Comparison of ENCODE assay signal across 1 cellular context in the genomic region with DNA sequence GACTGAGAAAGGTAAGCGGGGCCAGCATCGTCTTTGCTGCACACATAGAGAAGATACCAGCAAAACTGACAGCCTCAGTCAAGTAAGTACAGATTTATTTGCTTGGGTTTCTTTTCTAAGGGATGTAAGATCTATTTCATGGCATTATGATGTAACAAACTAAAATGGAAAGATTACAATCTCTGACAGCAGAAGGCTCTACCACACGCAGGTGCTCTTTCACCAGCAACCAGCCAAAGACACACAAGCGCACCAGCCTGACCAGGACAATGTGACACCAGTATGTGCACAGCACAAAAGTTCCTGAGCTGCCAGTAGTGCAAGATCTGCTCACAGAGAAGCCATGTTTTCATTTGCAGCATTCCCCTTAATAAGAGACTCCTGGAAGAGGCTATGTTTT.
TF ChIP-seq lines count a peak whose summit lies in the region.

No MANE protein-coding gene starts in this region.

TF ChIP-seq in K562, 482 proteins besides CTCF, POLR2A, EP300 and RAD21 (continued from another document):
- TF ChIP-seq, protein P1, sequence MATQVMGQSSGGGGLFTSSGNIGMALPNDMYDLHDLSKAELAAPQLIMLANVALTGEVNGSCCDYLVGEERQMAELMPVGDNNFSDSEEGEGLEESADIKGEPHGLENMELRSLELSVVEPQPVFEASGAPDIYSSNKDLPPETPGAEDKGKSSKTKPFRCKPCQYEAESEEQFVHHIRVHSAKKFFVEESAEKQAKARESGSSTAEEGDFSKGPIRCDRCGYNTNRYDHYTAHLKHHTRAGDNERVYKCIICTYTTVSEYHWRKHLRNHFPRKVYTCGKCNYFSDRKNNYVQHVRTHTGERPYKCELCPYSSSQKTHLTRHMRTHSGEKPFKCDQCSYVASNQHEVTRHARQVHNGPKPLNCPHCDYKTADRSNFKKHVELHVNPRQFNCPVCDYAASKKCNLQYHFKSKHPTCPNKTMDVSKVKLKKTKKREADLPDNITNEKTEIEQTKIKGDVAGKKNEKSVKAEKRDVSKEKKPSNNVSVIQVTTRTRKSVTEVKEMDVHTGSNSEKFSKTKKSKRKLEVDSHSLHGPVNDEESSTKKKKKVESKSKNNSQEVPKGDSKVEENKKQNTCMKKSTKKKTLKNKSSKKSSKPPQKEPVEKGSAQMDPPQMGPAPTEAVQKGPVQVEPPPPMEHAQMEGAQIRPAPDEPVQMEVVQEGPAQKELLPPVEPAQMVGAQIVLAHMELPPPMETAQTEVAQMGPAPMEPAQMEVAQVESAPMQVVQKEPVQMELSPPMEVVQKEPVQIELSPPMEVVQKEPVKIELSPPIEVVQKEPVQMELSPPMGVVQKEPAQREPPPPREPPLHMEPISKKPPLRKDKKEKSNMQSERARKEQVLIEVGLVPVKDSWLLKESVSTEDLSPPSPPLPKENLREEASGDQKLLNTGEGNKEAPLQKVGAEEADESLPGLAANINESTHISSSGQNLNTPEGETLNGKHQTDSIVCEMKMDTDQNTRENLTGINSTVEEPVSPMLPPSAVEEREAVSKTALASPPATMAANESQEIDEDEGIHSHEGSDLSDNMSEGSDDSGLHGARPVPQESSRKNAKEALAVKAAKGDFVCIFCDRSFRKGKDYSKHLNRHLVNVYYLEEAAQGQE (CRISPR knock-in tag; IDR thresholded peaks at IDR 0.05; ENCODE audit: low read depth), result no peak
- TF ChIP-seq ZBTB7A (IDR thresholded peaks at IDR 0.05; ENCODE audit: borderline replicate concordance, control insufficient read depth, low read depth, low read length) (no peak), ATF4 (CRISPR knock-in tag; IDR thresholded peaks at IDR 0.05) (no peak), CREB5 (CRISPR knock-in tag; IDR thresholded peaks at IDR 0.05) (no peak), ZNF282 (CRISPR knock-in tag; IDR thresholded peaks at IDR 0.05) (no peak), ZNF830 (CRISPR knock-in tag; IDR thresholded peaks at IDR 0.05) (no peak), ZSCAN32 (CRISPR knock-in tag; IDR thresholded peaks at IDR 0.05) (no peak)
